ENCODE assay signal across 23 cellular contexts in the genomic region with DNA sequence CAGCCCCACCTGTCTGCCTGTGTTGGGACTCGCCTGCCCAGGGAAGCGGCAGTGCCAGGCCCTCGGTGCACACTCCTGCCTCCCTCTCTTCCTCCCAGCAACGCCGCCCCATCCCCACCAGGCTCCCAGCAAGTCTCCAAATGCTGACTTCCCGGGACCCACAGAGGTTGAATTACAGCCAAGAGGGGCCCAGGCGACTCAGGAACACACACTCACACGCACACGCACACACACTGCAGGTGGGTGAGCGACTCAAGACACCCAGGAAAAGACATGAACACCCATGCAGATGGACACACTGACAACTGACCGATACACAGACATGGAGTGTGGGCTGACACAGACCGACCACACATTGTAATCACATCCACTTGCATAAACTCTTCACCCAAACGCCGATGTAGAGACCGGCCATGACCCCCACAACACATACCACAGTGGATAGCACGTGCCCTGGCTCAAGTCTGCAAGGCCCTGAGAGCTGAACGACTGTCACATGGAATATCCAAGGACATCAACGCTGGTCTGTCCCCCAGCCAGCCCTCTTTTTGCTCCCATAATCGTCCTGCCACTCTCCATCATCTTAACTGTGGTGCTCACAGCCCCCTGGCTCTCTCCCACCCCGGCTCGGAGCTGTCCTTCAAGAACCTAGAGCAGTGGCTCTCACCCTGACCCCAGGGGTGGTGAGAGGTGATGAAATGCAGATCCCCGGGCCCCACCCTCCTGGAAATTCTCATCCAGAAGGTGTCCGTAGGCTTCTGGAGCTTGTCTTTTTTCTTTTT. TPM values are rescaled to one million over a fixed set of nuclear protein-coding genes. Genes with fewer than 3 reads are reported as not detected.
A peak's percentile ranks its signal among the peaks of the same experiment; 100 is the strongest.
DNase-seq lines count a peak whose midpoint lies in the region; ATAC-seq and TF ChIP-seq lines count a peak whose summit lies in the region.
"Had no signal": no experiment of that assay in that cellular context is flagged by ENCODE, and none has a peak within 500 bp of the region (broad histone marks: within the 10 kb centered on the region; RNA-seq: fewer than 3 reads in every experiment).

No MANE protein-coding gene starts in this region.

- no peaks in the 10 kb centered on the region for H3K9me3 Mint-ChIP-seq in stimulated activated naive CD8-positive, alpha-beta T cell treated with anti-CD3 and anti-CD28 coated beads, Interleukin-15, amount 100 ng/mL, for 72 hours
- no peaks in the 10 kb centered on the region for H3K9me3 Mint-ChIP-seq in neural progenitor cell
- H3K9me3 Mint-ChIP-seq: CD4-positive, CD25-positive, alpha-beta regulatory T cell; IgD-negative memory B cell had no signal

- no peaks in the 10 kb centered on the region for H3K4me1 Mint-ChIP-seq in stimulated activated naive CD8-positive, alpha-beta T cell treated with anti-CD3 and anti-CD28 coated beads, Interleukin-15, amount 100 ng/mL, for 72 hours
- H3K4me1 Mint-ChIP-seq in neural progenitor cell: no peaks in the 10 kb centered on the region
- H3K4me1 Mint-ChIP-seq: CD4-positive, CD25-positive, alpha-beta regulatory T cell; IgD-negative memory B cell had no signal

- DNase-seq in stimulated activated naive CD8-positive, alpha-beta T cell treated with anti-CD3 and anti-CD28 coated beads, Interleukin-15, amount 100 ng/mL, for 72 hours: no peak
- DNase-seq in stimulated activated naive CD8-positive, alpha-beta T cell treated with anti-CD3 and anti-CD28 coated beads, Interleukin-15, Interleukin-2, amounts not matched to agents 100 U/mL and 50 U/mL, for 24 hours: no peak
- DNase-seq in esophagus squamous epithelium (lab: John Stamatoyannopoulos, UW) (no peak), neural progenitor cell (ENCODE audit: low spot score) (no peak), HUDEP-2 (lab: John Stamatoyannopoulos, UW; ENCODE audit: unreplicated experiment in 76 of 76) (no peak), Ammon's horn (ENCODE audit: low spot score) (no peak), cortex of kidney (lab: John Stamatoyannopoulos, UW) (no peak)
- no peak for DNase-seq in effector CD8-positive, alpha-beta T cell (lab: John Stamatoyannopoulos, UW)
- DNase-seq: BE2C; Caco-2; CD4-positive, CD25-positive, alpha-beta regulatory T cell; Kasumi-1; MM.1S; NCI-H1092; NCI-H1436 treated with DMSO at 0.1 percent for 48 hours; NCI-H2029; NCI-H526; PC-3; RPMI8226; SIG-M5 had no signal

- H3K27ac ChIP-seq in esophagus squamous epithelium (peak overlapping the region; percentile 43 to 93 (median 87)), neural progenitor cell (no peak overlapping the region)

- TF ChIP-seq POLR2A in esophagus squamous epithelium (IDR thresholded peaks at IDR 0.05): no peak

- peaks cover 18% of the 10 kb centered on the region for H3K27me3 Mint-ChIP-seq in stimulated activated naive CD8-positive, alpha-beta T cell treated with anti-CD3 and anti-CD28 coated beads, Interleukin-15, amount 100 ng/mL, for 72 hours
- peaks cover 12% of the 10 kb centered on the region for H3K27me3 Mint-ChIP-seq in neural progenitor cell (ENCODE audit: insufficient read depth, low read depth)

- H3K27ac Mint-ChIP-seq in stimulated activated naive CD8-positive, alpha-beta T cell treated with anti-CD3 and anti-CD28 coated beads, Interleukin-15, amount 100 ng/mL, for 72 hours: peak overlapping the region; percentile 55 to 57
- peak overlapping the region; percentile 68 for H3K27ac Mint-ChIP-seq in neural progenitor cell
- H3K27ac Mint-ChIP-seq: CD4-positive, CD25-positive, alpha-beta regulatory T cell; IgD-negative memory B cell had no signal

- no peak for ATAC-seq in stimulated activated naive CD8-positive, alpha-beta T cell treated with anti-CD3 and anti-CD28 coated beads, Interleukin-15, amount 100 ng/mL, for 72 hours
- no peak for ATAC-seq in stimulated activated naive CD8-positive, alpha-beta T cell treated with anti-CD3 and anti-CD28 coated beads, Interleukin-15, Interleukin-2, amounts not matched to agents 100 U/mL and 50 U/mL, for 24 hours
- ATAC-seq: HCT116, PC-3 had no signal

- H3K9me3 ChIP-seq in esophagus squamous epithelium (no peaks in the 10 kb centered on the region), neural progenitor cell (ENCODE audit: low read depth) (no peaks in the 10 kb centered on the region)
- H3K9me3 ChIP-seq: BE2C, Caco-2 had no signal

- WGBS in esophagus squamous epithelium, 2 donors: 62% methylated on average over 10 to 18 of the region's 23 CpGs

- H3K4me3 ChIP-seq in esophagus squamous epithelium (peak overlapping the region; percentile 36 to 61 (median 52)), neural progenitor cell (no peak overlapping the region)

- peak in 1 of 6 experiments; percentile 21 for TF ChIP-seq CTCF in esophagus squamous epithelium (IDR thresholded peaks at IDR 0.05)
- no peak for TF ChIP-seq CTCF in neural progenitor cell (IDR thresholded peaks at IDR 0.05)

- no peak overlapping the region for H2AFZ ChIP-seq in neural progenitor cell (replicated peaks)

- peaks cover 0 to 12% (median 0%) of the 10 kb centered on the region in 3 donors for H3K36me3 ChIP-seq in esophagus squamous epithelium
- no peaks in the 10 kb centered on the region for H3K36me3 ChIP-seq in neural progenitor cell
- H3K36me3 ChIP-seq: BE2C had no signal

- no peak overlapping the region for H3K9ac ChIP-seq in neural progenitor cell

- no peaks in the 10 kb centered on the region for H3K79me2 ChIP-seq in neural progenitor cell (ENCODE audit: low read depth)

- H3K27me3 ChIP-seq in esophagus squamous epithelium (peaks cover 0 to 29% (median 0%) of the 10 kb centered on the region in 4 donors), neural progenitor cell (no peaks in the 10 kb centered on the region)
- H3K27me3 ChIP-seq: BE2C had no signal

- intact Hi-C loops in esophagus squamous epithelium (cut with DNase I): no loop called here

- H3K4me3 Mint-ChIP-seq in stimulated activated naive CD8-positive, alpha-beta T cell treated with anti-CD3 and anti-CD28 coated beads, Interleukin-15, amount 100 ng/mL, for 72 hours: no peak overlapping the region
- H3K4me3 Mint-ChIP-seq in neural progenitor cell: no peak overlapping the region
- H3K4me3 Mint-ChIP-seq: IgD-negative memory B cell had no signal

- no peaks in the 10 kb centered on the region for H4K20me1 ChIP-seq in neural progenitor cell (ENCODE audit: low read depth)

- H3K4me2 ChIP-seq in neural progenitor cell: no peak overlapping the region

- H3F3A ChIP-seq in neural progenitor cell (ENCODE audit: low read depth): no peaks in the 10 kb centered on the region

- no peaks in the 10 kb centered on the region for H3K36me3 Mint-ChIP-seq in neural progenitor cell
- H3K36me3 Mint-ChIP-seq: CD4-positive, CD25-positive, alpha-beta regulatory T cell; IgD-negative memory B cell had no signal

- H3K4me1 ChIP-seq in esophagus squamous epithelium (peaks cover 5 to 65% (median 13%) of the 10 kb centered on the region in 3 donors), neural progenitor cell (no peaks in the 10 kb centered on the region)

RNA-seq across cellular contexts. Expression of gene FAM83C, which starts 0.5 kb away (rescaled TPM):
- total RNA-seq in esophagus squamous epithelium: 10 to 100 TPM; 29.5 to 55.3 (median 38.2) TPM
- not detected in 2 replicates for total RNA-seq in neural progenitor cell (ENCODE audit: low replicate concordance)
- total RNA-seq: A172; Caco-2; CD4-positive, CD25-positive, alpha-beta regulatory T cell; PC-3 had no signal

RNA-seq across cellular contexts. Expression of gene EIF6, which starts 8.1 kb away (rescaled TPM):
- 100 to 1,000 TPM; 176 to 240 (median 198) TPM for total RNA-seq in esophagus squamous epithelium
- total RNA-seq in neural progenitor cell (ENCODE audit: low replicate concordance): 47.5 and 71.4 TPM in 2 replicates

RNA-seq across cellular contexts. Expression of gene MMP24OS, which starts 14.8 kb away (rescaled TPM):
- total RNA-seq in esophagus squamous epithelium: 10 to 100 TPM; 12.8 to 21.5 (median 18.7) TPM
- 2.9 and 12.0 TPM in 2 replicates for total RNA-seq in neural progenitor cell (ENCODE audit: low replicate concordance)

Comparison
In these comparisons a context has a peak if more than half of its experiments do, and no peak if none do; other contexts are left out.
1. RNA of gene FAM83C, which starts 0.5 kb away (total RNA-seq): 29.5 to 55.3 TPM in esophagus squamous epithelium; not detected in neural progenitor cell; every median in the first group is over 10 times any median in the second.